10 cellular contexts compared by ENCODE assay signal in genomic region chr17:18920911-18921441, GRCh38. TPM values are rescaled to one million over a fixed set of nuclear protein-coding genes. Genes with fewer than 3 reads are reported as not detected.
DNase-seq lines count a peak whose midpoint lies in the region; ATAC-seq, FAIRE-seq and TF ChIP-seq lines count a peak whose summit lies in the region.
"Had no signal": no experiment of that assay in that cellular context is flagged by ENCODE, and none has a peak within 500 bp of the region (broad histone marks: within the 10 kb centered on the region; RNA-seq: fewer than 3 reads in every experiment).

No MANE protein-coding gene starts in this region.

- TF ChIP-seq CTCF in nephron progenitor cell (IDR thresholded peaks at IDR 0.05): no peak

- peak; percentile 75 for FAIRE-seq in GM12891 (lab: Jason Lieb, UNC)

- ATAC-seq in HG03175 (IDR thresholded peaks at IDR 0.05; ENCODE audit: unreplicated experiment): peak; percentile 39

- DNase-seq in GM12891 (ENCODE audit: insufficient read length, low spot score) (no peak), amniotic epithelial cell (ENCODE audit: low read depth) (peak; percentile 7), nephron progenitor cell (no peak), NCI-H1417 treated with DMSO at 0.1 percent for 48 hours (lab: John Stamatoyannopoulos, UW) (no peak), NCI-H2081 treated with DMSO at 0.1 percent for 48 hours (lab: John Stamatoyannopoulos, UW) (no peak), NCI-H2171 treated with DMSO at 0.1 percent for 48 hours (lab: John Stamatoyannopoulos, UW) (no peak), NCI-H2029 (lab: John Stamatoyannopoulos, UW) (no peak)
- DNase-seq: effector CD4-positive, alpha-beta T cell; substantia nigra had no signal

- no peak overlapping the region for H3K4me3 Mint-ChIP-seq in nephron progenitor cell

- peak overlapping the region; percentile 32 for H3K27ac Mint-ChIP-seq in nephron progenitor cell

- H3K36me3 Mint-ChIP-seq in nephron progenitor cell (ENCODE audit: low read depth): peaks cover 50% of the 10 kb centered on the region

- TF ChIP-seq POLR2A in GM12891 (IDR thresholded peaks at IDR 0.05; ENCODE audit: low read depth, low read length): peak; percentile 74

- H3K9me3 Mint-ChIP-seq in nephron progenitor cell: no peaks in the 10 kb centered on the region

- peaks cover 10% of the 10 kb centered on the region for H3K4me1 Mint-ChIP-seq in nephron progenitor cell

- H3K27me3 Mint-ChIP-seq in nephron progenitor cell (ENCODE audit: low read depth, poor library complexity): no peaks in the 10 kb centered on the region

TF ChIP-seq in GM12891, 5 proteins besides CTCF, POLR2A, EP300 and RAD21:
- TF ChIP-seq TAF1 (IDR thresholded peaks at IDR 0.05; ENCODE audit: low read depth, low read length) (no peak), POLR2AphosphoS5 (IDR thresholded peaks at IDR 0.05; ENCODE audit: low read depth, low read length) (peak; percentile 44; the same call in 1 of the 2 replicates)

RNA-seq across cellular contexts. Expression of gene SLC5A10, which starts 31.0 kb away (rescaled TPM):
- polyA plus RNA-seq in GM12891 (2012; ENCODE audit: low read depth, missing spikeins): 0.80 TPM
